Comparison of ENCODE assay signal across 14 cellular contexts in the genomic region with DNA sequence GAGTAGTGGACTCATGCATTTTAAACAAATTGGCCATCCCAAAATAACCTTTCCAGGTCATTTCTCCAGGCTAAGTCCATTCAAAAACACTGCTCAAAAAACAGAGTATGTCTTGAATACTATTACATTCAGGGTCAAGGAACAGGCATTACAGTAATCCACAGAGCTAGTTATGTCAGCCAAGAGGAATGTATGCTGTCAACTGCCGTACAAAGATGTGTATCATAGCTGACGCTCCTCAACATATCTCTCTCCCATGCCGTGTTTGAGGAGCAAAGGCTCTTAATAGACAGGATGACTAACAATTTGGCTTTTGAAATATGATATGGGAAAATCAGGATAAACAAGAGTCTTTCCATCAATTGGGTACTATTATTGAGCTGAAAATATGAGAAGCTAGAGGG.
A peak's percentile ranks its signal among the peaks of the same experiment; 100 is the strongest.
DNase-seq lines count a peak whose midpoint lies in the region; ATAC-seq, FAIRE-seq and TF ChIP-seq lines count a peak whose summit lies in the region.
"Had no signal": no experiment of that assay in that cellular context is flagged by ENCODE, and none has a peak within 500 bp of the region (broad histone marks: within the 10 kb centered on the region; RNA-seq: fewer than 3 reads in every experiment).

No MANE protein-coding gene starts in this region.

- peaks cover 9% of the 10 kb centered on the region for H3K36me3 Mint-ChIP-seq in neural progenitor cell
- H3K36me3 Mint-ChIP-seq: CD14-positive monocyte had no signal

- peaks cover 10% of the 10 kb centered on the region for H3K9me3 Mint-ChIP-seq in neural progenitor cell
- H3K9me3 Mint-ChIP-seq: CD14-positive monocyte; stimulated activated naive CD8-positive, alpha-beta T cell treated with anti-CD3 and anti-CD28 coated beads, Interleukin-15, Interleukin-2, amounts not matched to agents 100 ng/mL and 50 ng/mL, for 24 hours had no signal

- in situ Hi-C loops in T47D (cut with HindIII; ENCODE audit: low pct_unique_long_range_greater_than_20kb, low sequenced_read_pairs), result no loop called here

- H3K27me3 ChIP-seq in left lung (no peaks in the 10 kb centered on the region), heart right ventricle (no peaks in the 10 kb centered on the region), neural progenitor cell (no peaks in the 10 kb centered on the region)

- no peaks in the 10 kb centered on the region for H3K79me2 ChIP-seq in neural progenitor cell (ENCODE audit: low read depth)

- H3K4me3 ChIP-seq in left lung (no peak overlapping the region), heart right ventricle (no peak overlapping the region), neural progenitor cell (no peak overlapping the region)

- ATAC-seq in left lung (peak; percentile 51), heart right ventricle (no peak)

- no peak overlapping the region for H2AFZ ChIP-seq in neural progenitor cell (replicated peaks)

- H3K27ac ChIP-seq in left lung, result no peak overlapping the region
- H3K27ac ChIP-seq in heart right ventricle, result no peak overlapping the region
- H3K27ac ChIP-seq in neural progenitor cell, result no peak overlapping the region

- H3K4me1 ChIP-seq in left lung (no peaks in the 10 kb centered on the region), heart right ventricle (peaks cover 0 to 9% (median 0%) of the 10 kb centered on the region in 9 donors), neural progenitor cell (peaks cover 8% of the 10 kb centered on the region)

- 52 to 56% methylated on average over 3 of the region's 3 CpGs for WGBS in heart right ventricle, 2 donors

- no peak overlapping the region for H3K4me2 ChIP-seq in neural progenitor cell

- DNase-seq in AG08396 (ENCODE audit: low spot score) (peak; percentile 64), HTR-8/SVneo (ENCODE audit: insufficient read length, low spot score) (peak; percentile 74), T47D (ENCODE audit: low read depth in 1 of 2, low spot score in 1 of 2) (peak; percentile 12 to 69), left lung (no peak), heart right ventricle (no peak), NCI-H1417 (lab: John Stamatoyannopoulos, UW) (no peak), neural progenitor cell (ENCODE audit: low spot score) (no peak)
- no peak for DNase-seq in stimulated activated CD4-positive, alpha-beta T cell treated with anti-CD3 and anti-CD28 coated beads, Interleukin-4, amount 100 ng/mL, for 1 hour
- DNase-seq: glutamatergic neuron, NCI-H524 treated with DMSO at 0.1 percent for 48 hours had no signal

- H3K4me1 Mint-ChIP-seq in neural progenitor cell, result peaks cover 5% of the 10 kb centered on the region

- no peak overlapping the region for H3K4me3 Mint-ChIP-seq in neural progenitor cell
- H3K4me3 Mint-ChIP-seq: brain; CD14-positive monocyte; stimulated activated naive CD8-positive, alpha-beta T cell treated with anti-CD3 and anti-CD28 coated beads, Interleukin-15, Interleukin-2, amounts not matched to agents 100 ng/mL and 50 ng/mL, for 24 hours had no signal

- peak; percentile 77 for FAIRE-seq in HTR-8/SVneo (lab: Jason Lieb, UNC)
- FAIRE-seq: GM12891 had no signal

- H3K27me3 Mint-ChIP-seq in neural progenitor cell (ENCODE audit: insufficient read depth, low read depth), result no peaks in the 10 kb centered on the region
- H3K27me3 Mint-ChIP-seq: brain had no signal

- no peaks in the 10 kb centered on the region for H4K20me1 ChIP-seq in neural progenitor cell (ENCODE audit: low read depth)

- intact Hi-C loops in left lung (cut with DNase I), result no loop called here
- intact Hi-C loops in heart right ventricle (cut with DNase I), result loop anchor here in 1 of 10 donors (10.0 kb wide), 1 partner anchor 58 kb away; no protein-coding TSS in a partner anchor

- no peak overlapping the region for H3K27ac Mint-ChIP-seq in neural progenitor cell
- H3K27ac Mint-ChIP-seq: brain; CD14-positive monocyte; stimulated activated naive CD8-positive, alpha-beta T cell treated with anti-CD3 and anti-CD28 coated beads, Interleukin-15, Interleukin-2, amounts not matched to agents 100 ng/mL and 50 ng/mL, for 24 hours had no signal

- H3K9me3 ChIP-seq in left lung (no peaks in the 10 kb centered on the region), heart right ventricle (no peaks in the 10 kb centered on the region), neural progenitor cell (ENCODE audit: low read depth) (no peaks in the 10 kb centered on the region)

- H3K36me3 ChIP-seq in left lung, result no peaks in the 10 kb centered on the region
- H3K36me3 ChIP-seq in heart right ventricle, result no peaks in the 10 kb centered on the region
- H3K36me3 ChIP-seq in neural progenitor cell, result no peaks in the 10 kb centered on the region

- TF ChIP-seq CTCF in left lung (IDR thresholded peaks at IDR 0.05) (no peak), heart right ventricle (IDR thresholded peaks at IDR 0.05) (no peak), neural progenitor cell (IDR thresholded peaks at IDR 0.05) (no peak)

- H3K9ac ChIP-seq in neural progenitor cell, result no peak overlapping the region

- H3F3A ChIP-seq in neural progenitor cell (ENCODE audit: low read depth), result no peaks in the 10 kb centered on the region

Comparison
In these comparisons a context has a peak if more than half of its experiments do, and no peak if none do; other contexts are left out.
1. DNase-seq: peak in AG08396 (single experiment), HTR-8/SVneo (single experiment) and T47D (2 of 2); none in left lung (0 of 2), heart right ventricle (0 of 2), NCI-H1417 (0 of 3), neural progenitor cell (single experiment) and stimulated activated CD4-positive, alpha-beta T cell treated with anti-CD3 and anti-CD28 coated beads, Interleukin-4, amount 100 ng/mL, for 1 hour (single experiment).